Comparison of ENCODE assay signal across 8 cellular contexts in the genomic region with DNA sequence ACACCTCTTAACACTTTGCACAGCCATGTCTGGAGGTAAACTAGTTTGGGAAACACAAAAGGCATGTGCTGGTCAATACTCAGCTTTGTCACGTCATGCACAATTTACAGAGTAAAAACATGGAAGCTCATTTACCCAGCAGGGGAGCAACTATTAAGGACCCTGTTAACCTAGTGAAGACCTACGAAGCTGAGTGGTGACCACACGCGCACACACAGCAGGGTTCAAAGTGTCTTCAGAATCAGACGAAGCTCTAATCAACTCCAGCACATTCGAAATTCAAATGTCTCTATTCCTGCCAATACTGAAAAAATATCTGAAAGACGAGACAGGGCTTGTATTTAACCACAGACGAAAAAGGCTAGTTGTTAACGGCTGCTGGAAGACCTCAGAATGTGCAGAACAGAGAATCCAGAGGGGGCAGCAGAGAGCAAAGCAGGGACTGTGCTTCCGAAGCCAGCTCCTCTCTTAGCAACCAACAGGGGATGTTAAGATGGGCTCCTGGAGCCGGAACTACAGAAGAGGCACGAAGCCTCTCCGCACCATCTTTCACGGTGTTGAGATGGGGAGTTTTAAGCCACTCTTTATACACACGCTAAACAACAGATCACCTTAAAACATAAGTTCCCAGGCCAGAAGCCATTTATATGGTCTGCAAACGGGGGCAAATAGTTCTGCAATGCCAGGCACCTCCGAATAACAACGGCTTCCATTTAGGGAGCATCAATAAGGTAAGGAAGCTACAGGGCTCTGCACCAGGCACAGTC. TPM values are rescaled to one million over a fixed set of nuclear protein-coding genes. Genes with fewer than 3 reads are reported as not detected.
A peak's percentile ranks its signal among the peaks of the same experiment; 100 is the strongest.
DNase-seq lines count a peak whose midpoint lies in the region; ATAC-seq and TF ChIP-seq lines count a peak whose summit lies in the region.

No MANE protein-coding gene starts in this region.

- H3K27ac Mint-ChIP-seq in activated CD4-positive, alpha-beta T cell treated with anti-CD3 and anti-CD28 coated beads for 36 hours: peak overlapping the region; percentile 26

- peak overlapping the region; percentile 18 for H3K4me3 Mint-ChIP-seq in activated CD4-positive, alpha-beta T cell treated with anti-CD3 and anti-CD28 coated beads for 36 hours

- POLR2A ChIA-PET in activated CD4-positive, alpha-beta T cell treated with anti-CD3 and anti-CD28 coated beads for 36 hours (lab: Charles Lee): no interaction called here

- CTCF ChIA-PET in activated CD4-positive, alpha-beta T cell treated with anti-CD3 and anti-CD28 coated beads for 36 hours (lab: Charles Lee): interaction anchor here (0.5 to 4.1 kb wide), 38 partner anchors 8 to 276 kb away, joined by 3 to 47 read pairs (median 5); a partner anchor contains a TSS

- H3K4me3 ChIP-seq in choroid plexus epithelial cell (ENCODE audit: low read depth, low read length): peak overlapping the region; percentile 43

- no peaks in the 10 kb centered on the region for H3K9me3 Mint-ChIP-seq in activated CD4-positive, alpha-beta T cell treated with anti-CD3 and anti-CD28 coated beads for 36 hours (ENCODE audit: low read depth)

- H3K27me3 Mint-ChIP-seq in activated CD4-positive, alpha-beta T cell treated with anti-CD3 and anti-CD28 coated beads for 36 hours: no peaks in the 10 kb centered on the region

- in situ Hi-C loops in ACHN (cut with HindIII; ENCODE audit: low pct_ligation_motif_present, low pct_unique_long_range_greater_than_20kb, low sequenced_read_pairs): no loop called here

- no peaks in the 10 kb centered on the region for H3K27me3 ChIP-seq in layer of hippocampus (ENCODE audit: control insufficient read depth, insufficient read depth, low read length)

- H3K27ac ChIP-seq in layer of hippocampus (ENCODE audit: low read depth, low read length): peak overlapping the region; percentile 8

- intact Hi-C loops in activated CD4-positive, alpha-beta T cell treated with anti-CD3 and anti-CD28 coated beads for 36 hours (cut with DNase I, micrococcal nuclease): loop anchor here (1.0 to 5.0 kb wide), 4 partner anchors 42 to 244 kb away; a partner anchor contains a TSS

- DNase-seq in ACHN: peak; percentile 89
- DNase-seq in NCI-H460 (ENCODE audit: extremely low read depth, low read depth): peak; percentile 82
- DNase-seq in activated CD4-positive, alpha-beta T cell treated with anti-CD3 and anti-CD28 coated beads for 36 hours: peak; percentile 89
- DNase-seq in choroid plexus epithelial cell (ENCODE audit: low read depth): peak; percentile 94
- peak; percentile 80 to 84 for DNase-seq in stimulated activated CD4-positive, alpha-beta T cell treated with anti-CD3 and anti-CD28 coated beads, Interleukin-2, amount 100 ng/mL, for 24 hours

- peaks cover 10% of the 10 kb centered on the region for H3K4me1 Mint-ChIP-seq in activated CD4-positive, alpha-beta T cell treated with anti-CD3 and anti-CD28 coated beads for 36 hours

- no peaks in the 10 kb centered on the region for H3K36me3 Mint-ChIP-seq in activated CD4-positive, alpha-beta T cell treated with anti-CD3 and anti-CD28 coated beads for 36 hours (ENCODE audit: low read depth)

- peak; percentile 97 for ATAC-seq in GM18868 (IDR thresholded peaks at IDR 0.05; ENCODE audit: unreplicated experiment)
- ATAC-seq in HG03280 (IDR thresholded peaks at IDR 0.05; ENCODE audit: unreplicated experiment): peak; percentile 93
- peak; percentile 100 for ATAC-seq in activated CD4-positive, alpha-beta T cell treated with anti-CD3 and anti-CD28 coated beads for 36 hours

- peak; percentile 96 for TF ChIP-seq CTCF in choroid plexus epithelial cell (conservative IDR thresholded peaks at IDR 0.05; ENCODE audit: low read depth, low read length)

RNA-seq across cellular contexts. Expression of a gene that starts 45.7 kb away (rescaled TPM):
- total RNA-seq in NCI-H460 (2014; rRNA removed; shearing (Covaris generic)): 64.2 and 64.5 TPM in 2 replicates
- 70.9 and 82.3 TPM in 2 replicates for polyA plus RNA-seq in NCI-H460 (2014; cell fraction: nucleus; rRNA removed)
- total RNA-seq in activated CD4-positive, alpha-beta T cell treated with anti-CD3 and anti-CD28 coated beads for 36 hours: 1 to 10 TPM; 3.3 to 4.5 TPM

RNA-seq across cellular contexts. Expression of a gene that starts 46.4 kb away (rescaled TPM):
- 35.6 and 35.7 TPM in 2 replicates for total RNA-seq in NCI-H460 (2014; rRNA removed; shearing (Covaris generic))
- 25.0 and 58.5 TPM in 2 replicates for polyA plus RNA-seq in NCI-H460 (2014; cell fraction: nucleus; rRNA removed)
- total RNA-seq in activated CD4-positive, alpha-beta T cell treated with anti-CD3 and anti-CD28 coated beads for 36 hours: 10 to 100 TPM; 53.7 to 59.7 TPM

Comparison
In these comparisons a context has a peak if more than half of its experiments do, and no peak if none do; other contexts are left out.
1. Peak in every context shown above with its lines: DNase-seq, ATAC-seq, H3K4me3 ChIP-seq and H3K27ac ChIP-seq.
2. RNA of a gene that starts 45.7 kb away (total RNA-seq): 64.2 to 64.5 TPM in NCI-H460; 3.3 to 4.5 TPM in activated CD4-positive, alpha-beta T cell treated with anti-CD3 and anti-CD28 coated beads for 36 hours; every median in the first group is over 10 times any median in the second.